ENCODE assay signal across 8 cellular contexts in the genomic region with DNA sequence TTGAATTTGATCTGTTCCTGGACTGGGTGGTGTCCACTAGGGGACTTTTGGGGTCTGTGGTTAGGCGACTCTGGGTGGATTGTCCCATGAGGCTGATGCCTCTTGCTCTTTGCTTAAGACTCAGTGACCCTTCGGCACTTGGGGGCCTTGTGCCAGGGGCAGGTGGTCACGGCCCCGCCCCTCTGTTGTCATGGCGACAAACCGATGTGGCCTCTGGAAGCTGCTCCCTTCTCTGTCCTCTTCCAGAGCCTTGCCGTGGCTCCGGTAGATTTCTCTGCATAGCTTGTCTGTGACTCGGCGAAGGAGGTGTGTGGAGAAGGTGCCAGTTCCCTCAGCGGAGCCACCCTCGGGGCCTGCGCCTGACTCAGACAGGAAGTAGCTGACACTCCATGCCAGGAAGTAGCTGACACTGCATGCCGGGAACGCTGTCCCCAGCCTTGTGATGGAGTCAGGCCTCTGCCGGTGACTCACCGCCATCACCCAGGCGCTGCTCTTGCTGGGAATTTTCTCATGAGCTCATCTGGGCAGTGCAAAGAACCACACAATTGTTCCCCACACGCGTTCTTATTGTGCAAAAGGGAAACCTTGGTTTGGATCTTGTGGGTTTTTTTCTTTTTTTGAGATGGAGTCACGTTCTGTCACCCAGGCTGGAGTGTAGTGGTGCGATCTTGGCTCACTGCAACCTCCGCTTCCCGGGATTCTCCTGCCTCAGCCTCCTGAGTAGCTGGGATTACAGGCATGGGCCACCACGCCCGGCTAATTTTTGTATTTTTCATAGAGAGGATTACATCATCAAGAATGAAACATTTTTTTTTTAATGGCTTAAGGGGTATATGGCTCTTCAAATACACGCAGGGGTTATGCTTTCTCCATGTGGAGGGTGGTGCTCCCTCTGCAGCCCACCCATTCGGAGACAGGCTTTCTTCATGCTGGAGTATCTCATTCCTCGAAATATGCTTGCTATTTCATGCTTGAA.
DNase-seq lines count a peak whose midpoint lies in the region; ATAC-seq lines count a peak whose summit lies in the region.

No MANE protein-coding gene starts in this region.

- no peak overlapping the region for H2BK5ac ChIP-seq in mesendoderm (ENCODE audit: low read length)

- no peak overlapping the region for H3K4ac ChIP-seq in mesendoderm (ENCODE audit: low read depth, low read length)

- no peaks in the 10 kb centered on the region for H3K36me3 ChIP-seq in mesendoderm (ENCODE audit: control insufficient read depth, insufficient read depth, low read length)

- H3K56ac ChIP-seq in mesendoderm (ENCODE audit: low read length): peak overlapping the region; percentile 47

- H2BK120ac ChIP-seq in mesendoderm (ENCODE audit: low read depth, low read length): no peak overlapping the region

- no peaks in the 10 kb centered on the region for H3K79me1 ChIP-seq in mesendoderm (ENCODE audit: low read length)

- H3K79me2 ChIP-seq in mesendoderm (ENCODE audit: control insufficient read depth, insufficient read depth, low read length): no peaks in the 10 kb centered on the region

- no peak overlapping the region for H3K4me2 ChIP-seq in mesendoderm (ENCODE audit: low read length)

- H2BK15ac ChIP-seq in mesendoderm (replicated peaks; ENCODE audit: low read depth): no peak overlapping the region

- H4K8ac ChIP-seq in mesendoderm (ENCODE audit: low read depth, low read length): no peak overlapping the region

- H3K4me1 ChIP-seq in mesendoderm (ENCODE audit: control insufficient read depth, low read depth, low read length): peaks cover 8% of the 10 kb centered on the region

- no CpG with 5 or more reads among the region's 29 CpGs for WGBS in mesendoderm (ENCODE audit: extremely low coverage, insufficient coverage, low lambda C conversion rate)

- H3K18ac ChIP-seq in mesendoderm (ENCODE audit: low read length): no peak overlapping the region

- H3K4me3 ChIP-seq in mesendoderm (ENCODE audit: low read length): no peak overlapping the region

- H3K23ac ChIP-seq in mesendoderm (ENCODE audit: low read length): no peak overlapping the region

- H2AK5ac ChIP-seq in mesendoderm (ENCODE audit: low read length): no peak overlapping the region

- H3K9ac ChIP-seq in mesendoderm (ENCODE audit: low read length): no peak overlapping the region

- H4K5ac ChIP-seq in mesendoderm (ENCODE audit: low read length): no peak overlapping the region

- H3K27ac ChIP-seq in mesendoderm (ENCODE audit: low read depth, low read length): peak overlapping the region; percentile 38

- ATAC-seq in GM21717 (IDR thresholded peaks at IDR 0.05; ENCODE audit: unreplicated experiment): peak; percentile 69

- DNase-seq in COLO668 (lab: John Stamatoyannopoulos, UW; ENCODE audit: unreplicated experiment) (peak; percentile 22), MV-4-11 (lab: John Stamatoyannopoulos, UW) (peak; percentile 99), ecto neural progenitor cell (ENCODE audit: low spot score) (peak; percentile 60), mesendoderm (peak; percentile 98), NCI-H526 (lab: John Stamatoyannopoulos, UW) (no peak)
- peak; percentile 89 for DNase-seq in activated CD8-positive, alpha-beta memory T cell treated with anti-CD3 and anti-CD28 coated beads for 24 hours
- DNase-seq in stimulated activated CD8-positive, alpha-beta memory T cell treated with anti-CD3 and anti-CD28 coated beads, Interleukin-12 subunit alpha, Interleukin-12 subunit beta, amount 100 ng/mL, for 4 hours (ENCODE audit: low read depth): peak; percentile 81

- H3K27me3 ChIP-seq in mesendoderm (ENCODE audit: insufficient read depth, low read length, poor library complexity): no peaks in the 10 kb centered on the region

Comparison
In these comparisons a context has a peak if more than half of its experiments do, and no peak if none do; other contexts are left out.
1. DNase-seq: peak in COLO668 (single experiment), MV-4-11 (single experiment), activated CD8-positive, alpha-beta memory T cell treated with anti-CD3 and anti-CD28 coated beads for 24 hours (single experiment), ecto neural progenitor cell (single experiment), mesendoderm (single experiment) and stimulated activated CD8-positive, alpha-beta memory T cell treated with anti-CD3 and anti-CD28 coated beads, Interleukin-12 subunit alpha, Interleukin-12 subunit beta, amount 100 ng/mL, for 4 hours (single experiment); none in NCI-H526 (0 of 2).